1 cellular context compared by ENCODE assay signal in the genomic region with DNA sequence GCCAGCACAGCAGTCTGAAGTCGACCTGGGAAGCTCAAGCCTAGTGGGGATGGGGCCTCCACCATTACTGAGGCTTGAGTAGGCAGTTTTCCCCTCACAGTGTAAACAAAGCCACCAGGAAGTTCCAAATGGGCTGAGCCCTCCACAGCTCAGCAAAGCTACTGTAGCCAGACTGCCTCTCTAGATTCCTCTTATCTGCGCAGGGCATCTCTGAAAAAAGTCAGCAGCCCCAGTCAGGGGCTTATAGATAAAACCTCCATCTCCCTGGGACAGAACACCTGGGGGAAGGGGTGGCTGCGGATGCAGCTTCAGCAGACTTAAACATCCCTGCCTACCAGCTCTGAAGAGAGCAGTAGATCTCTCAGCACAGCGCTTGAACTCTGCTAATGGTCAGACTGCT.
TF ChIP-seq lines count a peak whose summit lies in the region.

No MANE protein-coding gene starts in this region.

TF ChIP-seq in K562, 482 proteins besides CTCF, POLR2A, EP300 and RAD21 (continued from another document):
- TF ChIP-seq SOX6 (IDR thresholded peaks at IDR 0.05) (no peak), TAL1 (IDR thresholded peaks at IDR 0.05) (peak; percentile 57; the same call in 1 of the 2 replicates), CTBP1 (IDR thresholded peaks at IDR 0.05; ENCODE audit: borderline replicate concordance) (peak; percentile 36; the same call in 1 of the 2 replicates), TCF7 (IDR thresholded peaks at IDR 0.05; ENCODE audit: borderline replicate concordance) (no peak), ZNF79 (CRISPR knock-in tag; IDR thresholded peaks at IDR 0.05; ENCODE audit: low read depth) (no peak), RB1 (IDR thresholded peaks at IDR 0.05; ENCODE audit: low read depth) (no peak), ZNF766 (CRISPR knock-in tag; conservative IDR thresholded peaks at IDR 0.05) (no peak), ERF (CRISPR knock-in tag; IDR thresholded peaks at IDR 0.05) (no peak), SRSF9 (IDR thresholded peaks at IDR 0.05; ENCODE audit: borderline replicate concordance, low read depth, low read length) (no peak), GATAD2B (IDR thresholded peaks at IDR 0.05; ENCODE audit: borderline replicate concordance) (no peak), MCM7 (IDR thresholded peaks at IDR 0.05) (no peak), ZNF445 (CRISPR knock-in tag; IDR thresholded peaks at IDR 0.05; ENCODE audit: low read depth) (no peak), RBM22 (IDR thresholded peaks at IDR 0.05; ENCODE audit: low read depth, low read length, poor library complexity, severe bottlenecking) (no peak), TEAD4 (IDR thresholded peaks at IDR 0.05; ENCODE audit: low read length) (0 out of 2 replicates have a peak, but pooled peaks have one; percentile 12), TEAD4 (CRISPR knock-in tag; IDR thresholded peaks at IDR 0.05; ENCODE audit: borderline replicate concordance) (no peak), GTF2A2 (tag; IDR thresholded peaks at IDR 0.05) (no peak), TAF15 (IDR thresholded peaks at IDR 0.05; ENCODE audit: low read depth, low read length) (no peak), CBFA2T2 (conservative IDR thresholded peaks at IDR 0.05) (peak; percentile 55), ZFP1 (CRISPR knock-in tag; IDR thresholded peaks at IDR 0.05) (no peak), FOXA1 (IDR thresholded peaks at IDR 0.05; ENCODE audit: borderline replicate concordance) (no peak), NRF1 (conservative IDR thresholded peaks at IDR 0.05 in 1 of 2, IDR thresholded peaks at IDR 0.05 in 1 of 2) (0 out of 4 replicates have a peak, but pooled peaks of 1 of the 2 experiments have one; percentile 11), ARID1B (IDR thresholded peaks at IDR 0.05) (peak; percentile 34; the same call in 1 of the 2 replicates), CBFA2T3 (IDR thresholded peaks at IDR 0.05) (peak; percentile 65), BRD4 (IDR thresholded peaks at IDR 0.05) (no peak), ETS1 (conservative IDR thresholded peaks at IDR 0.05; ENCODE audit: control insufficient read depth, low read depth, low read length) (no peak), TEAD1 (CRISPR knock-in tag; IDR thresholded peaks at IDR 0.05) (no peak)
